In genomic region chrX:109740076-109740809, GRCh38 we compare ENCODE assay signal across 1 cellular context.
TF ChIP-seq lines count a peak whose summit lies in the region.

No MANE protein-coding gene starts in this region.

TF ChIP-seq in HepG2, 621 proteins besides CTCF, POLR2A, EP300 and RAD21 (continued from another document and continues in another):
- no peak for TF ChIP-seq ZNF136 (CRISPR knock-in tag; IDR thresholded peaks at IDR 0.05; ENCODE audit: low read depth)
- peak; percentile 65 for TF ChIP-seq BHLHE40 (IDR thresholded peaks at IDR 0.05; ENCODE audit: low read length)
- TF ChIP-seq ZNF616 (CRISPR knock-in tag; IDR thresholded peaks at IDR 0.05; ENCODE audit: low read depth), result no peak
- TF ChIP-seq THYN1 (CRISPR knock-in tag; IDR thresholded peaks at IDR 0.05; ENCODE audit: borderline replicate concordance, low read depth), result no peak
- TF ChIP-seq ZMYM2 (CRISPR knock-in tag; IDR thresholded peaks at IDR 0.05), result no peak
- TF ChIP-seq ATAD3A (CRISPR knock-in tag; IDR thresholded peaks at IDR 0.05), result no peak
- no peak for TF ChIP-seq E2F1 (CRISPR knock-in tag; IDR thresholded peaks at IDR 0.05)
- TF ChIP-seq TP53 (CRISPR knock-in tag; conservative IDR thresholded peaks at IDR 0.05), result 0 out of 2 replicates have a peak, but pooled peaks have one; percentile 73
- TF ChIP-seq SYNCRIP (IDR thresholded peaks at IDR 0.05; ENCODE audit: insufficient read depth, low read depth, low read length), result no peak
- TF ChIP-seq ZNF235 (CRISPR knock-in tag; IDR thresholded peaks at IDR 0.05; ENCODE audit: borderline replicate concordance), result no peak
- no peak for TF ChIP-seq NR3C1 (CRISPR knock-in tag; IDR thresholded peaks at IDR 0.05)
- TF ChIP-seq ZSCAN31 (CRISPR knock-in tag; IDR thresholded peaks at IDR 0.05; ENCODE audit: low read depth), result no peak
- no peak for TF ChIP-seq SRY (CRISPR knock-in tag; IDR thresholded peaks at IDR 0.05)
- TF ChIP-seq AFF4 (CRISPR knock-in tag; IDR thresholded peaks at IDR 0.05), result no peak; the same call in 1 of the 2 replicates
- no peak for TF ChIP-seq ZNF619 (CRISPR knock-in tag; IDR thresholded peaks at IDR 0.05)
- TF ChIP-seq ZBTB20 (CRISPR knock-in tag; IDR thresholded peaks at IDR 0.05; ENCODE audit: borderline replicate concordance, low read depth), result no peak
- TF ChIP-seq SSRP1 (CRISPR knock-in tag; IDR thresholded peaks at IDR 0.05), result peak; percentile 4; the same call in 1 of the 2 replicates
- TF ChIP-seq POGK (CRISPR knock-in tag; conservative IDR thresholded peaks at IDR 0.05), result no peak; the same call in 1 of the 2 replicates
- no peak for TF ChIP-seq ZNF672 (CRISPR knock-in tag; IDR thresholded peaks at IDR 0.05)
- TF ChIP-seq ZNF687 (CRISPR knock-in tag; IDR thresholded peaks at IDR 0.05), result no peak
- no peak for TF ChIP-seq NAIF1 (CRISPR knock-in tag; IDR thresholded peaks at IDR 0.05; ENCODE audit: borderline replicate concordance)
- peak; percentile 64; the same call in 1 of the 2 replicates for TF ChIP-seq ATF1 (CRISPR knock-in tag; IDR thresholded peaks at IDR 0.05)
- TF ChIP-seq ZNF101 (CRISPR knock-in tag; IDR thresholded peaks at IDR 0.05; ENCODE audit: borderline replicate concordance, low read depth), result no peak
- TF ChIP-seq ZNF781 (CRISPR knock-in tag; IDR thresholded peaks at IDR 0.05; ENCODE audit: borderline replicate concordance, not compliant biosample characterization), result no peak
- no peak for TF ChIP-seq AGO2 (optimal IDR thresholded peaks at IDR 0.05; ENCODE audit: low read depth, low read length)
- no peak for TF ChIP-seq ZNF296 (CRISPR knock-in tag; conservative IDR thresholded peaks at IDR 0.05)
- peak; percentile 76 for TF ChIP-seq RCOR2 (CRISPR knock-in tag; IDR thresholded peaks at IDR 0.05)
- TF ChIP-seq ARID5B (CRISPR knock-in tag; IDR thresholded peaks at IDR 0.05), result peak; percentile 94
- no peak for TF ChIP-seq WIZ (CRISPR knock-in tag; IDR thresholded peaks at IDR 0.05)
- TF ChIP-seq SALL1 (CRISPR knock-in tag; IDR thresholded peaks at IDR 0.05), result peak; percentile 98
- no peak for TF ChIP-seq ZFP37 (CRISPR knock-in tag; IDR thresholded peaks at IDR 0.05; ENCODE audit: borderline replicate concordance)
- no peak for TF ChIP-seq LRRFIP1 (CRISPR knock-in tag; conservative IDR thresholded peaks at IDR 0.05)
- TF ChIP-seq TFDP1 (CRISPR knock-in tag; IDR thresholded peaks at IDR 0.05; ENCODE audit: borderline replicate concordance), result peak; percentile 58; the same call in 1 of the 2 replicates
- no peak for TF ChIP-seq GATAD1 (CRISPR knock-in tag; IDR thresholded peaks at IDR 0.05)
- TF ChIP-seq HOXA3 (CRISPR knock-in tag; IDR thresholded peaks at IDR 0.05), result peak; percentile 71
- TF ChIP-seq ZSCAN12 (CRISPR knock-in tag; IDR thresholded peaks at IDR 0.05), result no peak
- TF ChIP-seq TARDBP (CRISPR knock-in tag; IDR thresholded peaks at IDR 0.05), result peak; percentile 90
- no peak for TF ChIP-seq MAFF (IDR thresholded peaks at IDR 0.05; ENCODE audit: low read depth, low read length)
- no peak for TF ChIP-seq SRSF1 (optimal IDR thresholded peaks at IDR 0.05; ENCODE audit: low read depth, low read length)
- no peak for TF ChIP-seq MXD1 (CRISPR knock-in tag; IDR thresholded peaks at IDR 0.05)
- no peak for TF ChIP-seq PCBP1 (IDR thresholded peaks at IDR 0.05; ENCODE audit: borderline replicate concordance, low read depth, low read length)
- TF ChIP-seq ZC3H13 (CRISPR knock-in tag; IDR thresholded peaks at IDR 0.05), result no peak
- peak; percentile 86; the same call in 1 of the 2 replicates for TF ChIP-seq ZSCAN9 (CRISPR knock-in tag; IDR thresholded peaks at IDR 0.05; ENCODE audit: borderline replicate concordance)
- TF ChIP-seq ESRRA (CRISPR knock-in tag; IDR thresholded peaks at IDR 0.05; ENCODE audit: low read depth), result peak; percentile 41; the same call in 1 of the 2 replicates
- TF ChIP-seq TFAP4 (IDR thresholded peaks at IDR 0.05; ENCODE audit: borderline replicate concordance, low read depth), result peak; percentile 40; the same call in 1 of the 2 replicates
- TF ChIP-seq KDM5B (CRISPR knock-in tag; IDR thresholded peaks at IDR 0.05; ENCODE audit: borderline replicate concordance), result no peak
